ENCODE assay signal across 2 cellular contexts in genomic region chr17:59757043-59757824, GRCh38.
TF ChIP-seq lines count a peak whose summit lies in the region.

No MANE protein-coding gene starts in this region.

TF ChIP-seq in HCT116, 20 proteins besides CTCF, POLR2A, EP300 and RAD21 (continued from another document):
- TF ChIP-seq CBX3 (IDR thresholded peaks at IDR 0.05; ENCODE audit: low read depth) = no peak
- TF ChIP-seq ATF3 (IDR thresholded peaks at IDR 0.05) = no peak
- TF ChIP-seq SRF (IDR thresholded peaks at IDR 0.05; ENCODE audit: low read depth) = no peak
- no peak for TF ChIP-seq YY1 (IDR thresholded peaks at IDR 0.05; ENCODE audit: extremely low read depth, insufficient replicate concordance, low read depth, low read length)
- no peak for TF ChIP-seq CEBPB (IDR thresholded peaks at IDR 0.05; ENCODE audit: low read depth)
- no peak for TF ChIP-seq MAX (IDR thresholded peaks at IDR 0.05)
- TF ChIP-seq ZFX (IDR thresholded peaks at IDR 0.05) = no peak
- TF ChIP-seq ELF1 (IDR thresholded peaks at IDR 0.05; ENCODE audit: borderline replicate concordance, low read depth) = no peak
- no peak for TF ChIP-seq JUND (IDR thresholded peaks at IDR 0.05)
- TF ChIP-seq EGR1 (IDR thresholded peaks at IDR 0.05; ENCODE audit: low read depth) = no peak
TF ChIP-seq in HCT116: peak in this region for 0.

TF ChIP-seq in endothelial cell of umbilical vein, 7 proteins besides CTCF, POLR2A, EP300 and RAD21 (continued from another document):
- no peak for TF ChIP-seq MAX (IDR thresholded peaks at IDR 0.05; ENCODE audit: insufficient read depth, insufficient read length)
- TF ChIP-seq POLR2AphosphoS5 (IDR thresholded peaks at IDR 0.05; ENCODE audit: insufficient read depth, low read depth, low read length) = no peak
- no peak for TF ChIP-seq EZH2 (IDR thresholded peaks at IDR 0.05; ENCODE audit: borderline replicate concordance, low read depth, low read length, severe bottlenecking)
- TF ChIP-seq FOS (IDR thresholded peaks at IDR 0.05; ENCODE audit: borderline replicate concordance, insufficient read depth, low read length) = no peak
- no peak for TF ChIP-seq JUN (IDR thresholded peaks at IDR 0.05; ENCODE audit: borderline replicate concordance, insufficient read depth, insufficient read length, low read depth)
